In the genomic region with DNA sequence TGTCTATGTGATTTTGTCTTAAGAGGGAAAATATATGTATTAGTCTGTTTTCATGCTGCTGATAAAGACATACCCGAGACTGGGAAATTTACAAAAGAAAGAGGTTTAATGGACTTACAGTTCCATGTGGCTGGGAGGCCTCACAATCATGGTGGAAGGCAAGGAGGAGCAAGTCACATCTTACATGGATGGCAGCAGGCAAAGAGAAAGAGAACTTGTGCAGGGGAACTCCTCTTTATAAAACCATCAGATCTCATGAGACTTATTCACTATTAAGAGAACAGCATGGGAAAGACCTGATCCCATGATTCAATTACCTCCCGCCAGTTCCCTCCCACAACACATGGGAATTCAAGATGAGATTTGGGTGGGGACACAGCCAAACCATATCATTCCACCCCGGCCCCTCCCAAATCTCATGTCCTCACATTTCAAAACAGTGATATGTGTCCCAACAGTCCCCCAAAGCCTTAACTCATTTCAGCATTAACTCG, we compare ENCODE assay signal across 11 cellular contexts. TPM values are rescaled to one million over a fixed set of nuclear protein-coding genes. Genes with fewer than 3 reads are reported as not detected.
"Had no signal": no experiment of that assay in that cellular context is flagged by ENCODE, and none has a peak within 500 bp of the region (broad histone marks: within the 10 kb centered on the region; RNA-seq: fewer than 3 reads in every experiment).

No MANE protein-coding gene starts in this region.

RNA-seq across cellular contexts. Expression of gene FAM9C, which starts 16.8 kb away (rescaled TPM):
- total RNA-seq: natural killer cell, omental fat pad, osteocyte, pancreas, pulmonary artery endothelial cell, right atrium auricular region, sciatic nerve, smooth muscle cell, thoracic aorta, tibial nerve, vagina had no signal
- polyA plus RNA-seq: pancreas, smooth muscle cell had no signal
